8 cellular contexts compared by ENCODE assay signal in genomic region chr3:127775398-127776109, GRCh38.
DNase-seq lines count a peak whose midpoint lies in the region; ATAC-seq lines count a peak whose summit lies in the region.

No MANE protein-coding gene starts in this region.

- H3K9me3 ChIP-seq in muscle layer of duodenum (ENCODE audit: control insufficient read depth in 1 of 2, low read length in 2 of 2) = no peaks in the 10 kb centered on the region

- H3K4me3 ChIP-seq in muscle layer of duodenum (ENCODE audit: low read depth in 1 of 2, low read length in 2 of 2) = no peak overlapping the region

- no peaks in the 10 kb centered on the region for H3K27me3 ChIP-seq in muscle layer of duodenum (ENCODE audit: low read depth, low read length)

- no peak for ATAC-seq in HG02970 (IDR thresholded peaks at IDR 0.05; ENCODE audit: low FRiP score, unreplicated experiment)
- ATAC-seq in HG02870 (IDR thresholded peaks at IDR 0.05; ENCODE audit: unreplicated experiment) = no peak
- ATAC-seq in HG03457 (IDR thresholded peaks at IDR 0.05; ENCODE audit: unreplicated experiment) = no peak

- DNase-seq in ELF-1 (ENCODE audit: low read depth, low spot score) (peak; percentile 36), NCI-H2081 (lab: John Stamatoyannopoulos, UW) (peak; percentile 93 to 96), caudate nucleus (lab: John Stamatoyannopoulos, UW) (peak in 9 of 61 donors; percentile 7 to 44 (median 25))
- no peak for DNase-seq in NK-92 treated with Interleukin-12 subunit alpha and Interleukin-12 subunit beta, amount 100 ng/mL, for 24 hours (lab: John Stamatoyannopoulos, UW)

- H3K27ac ChIP-seq in caudate nucleus (ENCODE audit: low read depth, low read length) (peak overlapping the region; percentile 58), muscle layer of duodenum (ENCODE audit: low read length) (peak overlapping the region; percentile 37)

- peaks cover 11 to 43% of the 10 kb centered on the region in 2 donors for H3K4me1 ChIP-seq in muscle layer of duodenum (ENCODE audit: control insufficient read depth in 1 of 2, insufficient read depth in 2 of 2, low read length in 2 of 2)

- H3K36me3 ChIP-seq in muscle layer of duodenum (ENCODE audit: control insufficient read depth in 1 of 2, insufficient read depth in 2 of 2, low read length in 2 of 2) = peaks cover 0 to 5% of the 10 kb centered on the region in 2 donors
